In genomic region chr3:101255441-101255840, GRCh38 we compare ENCODE assay signal across 23 cellular contexts.
DNase-seq lines count a peak whose midpoint lies in the region; ATAC-seq, FAIRE-seq and TF ChIP-seq lines count a peak whose summit lies in the region.
"Had no signal": no experiment of that assay in that cellular context is flagged by ENCODE, and none has a peak within 500 bp of the region (broad histone marks: within the 10 kb centered on the region; RNA-seq: fewer than 3 reads in every experiment).

No MANE protein-coding gene starts in this region.

- H3K4me1 Mint-ChIP-seq in nephron: peaks cover 52% of the 10 kb centered on the region
- no peaks in the 10 kb centered on the region for H3K4me1 Mint-ChIP-seq in CD8-positive, alpha-beta T cell (ENCODE audit: low read depth)
- no peaks in the 10 kb centered on the region for H3K4me1 Mint-ChIP-seq in activated CD4-positive, alpha-beta T cell treated with anti-CD3 and anti-CD28 coated beads, Interleukin-2, amount 10 ng/mL, durations not matched to agents 24 days and 14 days
- H3K4me1 Mint-ChIP-seq: CD14-positive monocyte had no signal

- no peak overlapping the region for H3K4me3 Mint-ChIP-seq in nephron
- no peak overlapping the region for H3K4me3 Mint-ChIP-seq in CD8-positive, alpha-beta T cell
- H3K4me3 Mint-ChIP-seq in activated CD4-positive, alpha-beta T cell treated with anti-CD3 and anti-CD28 coated beads, Interleukin-2, amount 10 ng/mL, durations not matched to agents 24 days and 14 days: no peak overlapping the region
- H3K4me3 Mint-ChIP-seq: CD14-positive monocyte; CD4-positive, alpha-beta T cell; GM23338; H9 had no signal

- no peaks in the 10 kb centered on the region for H3K9me1 ChIP-seq in K562 (ENCODE audit: control insufficient read depth, insufficient read depth, low read length)

- H3K4me2 ChIP-seq in K562 (ENCODE audit: insufficient read depth, low read length): no peak overlapping the region
- H3K4me2 ChIP-seq: BLaER1 treated with 17β-estradiol and CSF1 and Interleukin-3, amounts not matched to agents 10 nM and 100 nM; GM23338 had no signal

- H3K79me2 ChIP-seq in K562 (ENCODE audit: control insufficient read depth, insufficient read depth, low read length): no peaks in the 10 kb centered on the region

- CTCF ChIA-PET in K562 (lab: Yijun Ruan, JAX; ENCODE audit: low intra/inter-chr PET ratio): no interaction called here
- CTCF ChIA-PET in CD8-positive, alpha-beta T cell (lab: Charles Lee): no interaction called here

- no peak overlapping the region for H3K27ac ChIP-seq in K562 (ENCODE audit: extremely low read depth, low read depth, low read length)
- H3K27ac ChIP-seq in CD8-positive, alpha-beta T cell (ENCODE audit: low read depth, low read length): no peak overlapping the region
- H3K27ac ChIP-seq: 22Rv1; BLaER1 treated with 17β-estradiol and CSF1 and Interleukin-3, amounts not matched to agents 10 nM and 100 nM had no signal

- DNase-seq in DMS53 (lab: John Stamatoyannopoulos, UW) (peak; percentile 24), DMS53 treated with DMSO at 0.1 percent for 48 hours (lab: John Stamatoyannopoulos, UW; ENCODE audit: unreplicated experiment) (no peak), NCI-H82 treated with DMSO at 0.1 percent for 48 hours (lab: John Stamatoyannopoulos, UW; ENCODE audit: unreplicated experiment) (peak; percentile 99), K562 (ENCODE audit: extremely low read depth in 1 of 4, low spot score in 3 of 4) (no peak), NCI-H1694 (lab: John Stamatoyannopoulos, UW) (no peak)
- no peak for DNase-seq in CD8-positive, alpha-beta T cell
- DNase-seq in activated CD4-positive, alpha-beta T cell treated with anti-CD3 and anti-CD28 coated beads, Interleukin-2, amount 10 ng/mL, durations not matched to agents 24 days and 14 days: no peak
- DNase-seq: BE2C; Calu3; CD4-positive, alpha-beta T cell; COR-L47; DMS 273 treated with DMSO at 0.1 percent for 48 hours; DND-41; H9 had no signal

- no peaks in the 10 kb centered on the region for H3K27me3 ChIP-seq in K562 (ENCODE audit: control insufficient read depth in 2 of 2, insufficient read depth in 2 of 2, low read length in 2 of 2)
- no peaks in the 10 kb centered on the region for H3K27me3 ChIP-seq in CD8-positive, alpha-beta T cell (ENCODE audit: insufficient read depth, low read length)
- H3K27me3 ChIP-seq: BE2C; BLaER1 treated with 17β-estradiol and CSF1 and Interleukin-3, amounts not matched to agents 10 nM and 100 nM had no signal

- no peak for TF ChIP-seq POLR2A in K562 (conservative IDR thresholded peaks at IDR 0.05)

- H4K20me1 ChIP-seq in K562 (replicated peaks; ENCODE audit: control insufficient read depth, insufficient read depth, low read length): no peaks in the 10 kb centered on the region
- H4K20me1 ChIP-seq: BLaER1 treated with 17β-estradiol and CSF1 and Interleukin-3, amounts not matched to agents 10 nM and 100 nM had no signal

- no peak overlapping the region for H2AFZ ChIP-seq in K562 (ENCODE audit: low read depth, low read length)
- H2AFZ ChIP-seq: GM23338 had no signal

- H3K9me3 ChIP-seq in K562 (replicated peaks; ENCODE audit: control insufficient read depth, insufficient read depth, low read depth, low read length): no peaks in the 10 kb centered on the region
- H3K9me3 ChIP-seq in CD8-positive, alpha-beta T cell (ENCODE audit: low read length): no peaks in the 10 kb centered on the region
- H3K9me3 ChIP-seq: BE2C; BLaER1 treated with 17β-estradiol and CSF1 and Interleukin-3, amounts not matched to agents 10 nM and 100 nM had no signal

- no peaks in the 10 kb centered on the region for H3K9me3 Mint-ChIP-seq in nephron
- H3K9me3 Mint-ChIP-seq in CD8-positive, alpha-beta T cell: no peaks in the 10 kb centered on the region
- H3K9me3 Mint-ChIP-seq in activated CD4-positive, alpha-beta T cell treated with anti-CD3 and anti-CD28 coated beads, Interleukin-2, amount 10 ng/mL, durations not matched to agents 24 days and 14 days: no peaks in the 10 kb centered on the region
- H3K9me3 Mint-ChIP-seq: CD4-positive, alpha-beta T cell; GM23338; H9 had no signal

- in situ Hi-C loops in K562 (cut with MboI): no loop called here

- H3K4me3 ChIP-seq in K562: no peak overlapping the region
- no peak overlapping the region for H3K4me3 ChIP-seq in CD8-positive, alpha-beta T cell (ENCODE audit: low read depth, low read length)
- H3K4me3 ChIP-seq: BLaER1 treated with 17β-estradiol and CSF1 and Interleukin-3, amounts not matched to agents 10 nM and 100 nM; GM23338 had no signal

- no peak for ATAC-seq in K562
- no peak for ATAC-seq in CD8-positive, alpha-beta T cell
- ATAC-seq: GM23338, HCT116 had no signal

- H3K36me3 ChIP-seq in K562 (ENCODE audit: control insufficient read depth, insufficient read depth, low read length): no peaks in the 10 kb centered on the region
- no peaks in the 10 kb centered on the region for H3K36me3 ChIP-seq in CD8-positive, alpha-beta T cell (ENCODE audit: insufficient read depth, low read length)
- H3K36me3 ChIP-seq: BE2C had no signal

- intact Hi-C loops in K562 (cut with micrococcal nuclease): no loop called here
- intact Hi-C loops in CD8-positive, alpha-beta T cell (cut with DNase I, micrococcal nuclease): no loop called here
- intact Hi-C loops in activated CD4-positive, alpha-beta T cell treated with anti-CD3 and anti-CD28 coated beads, Interleukin-2, amount 10 ng/mL, durations not matched to agents 24 days and 14 days (cut with micrococcal nuclease): no loop called here

- no peaks in the 10 kb centered on the region for H3K4me1 ChIP-seq in K562 (replicated peaks in 1 of 2; ENCODE audit: control insufficient read depth in 2 of 2, insufficient read depth in 2 of 2, low read length in 2 of 2)
- H3K4me1 ChIP-seq in CD8-positive, alpha-beta T cell (ENCODE audit: insufficient read depth, low read length): no peaks in the 10 kb centered on the region
- H3K4me1 ChIP-seq: BE2C; BLaER1 treated with 17β-estradiol and CSF1 and Interleukin-3, amounts not matched to agents 10 nM and 100 nM had no signal

- peak overlapping the region; percentile 91 to 96 (median 92) for H3K27ac Mint-ChIP-seq in nephron
- no peak overlapping the region for H3K27ac Mint-ChIP-seq in CD8-positive, alpha-beta T cell
- no peak overlapping the region for H3K27ac Mint-ChIP-seq in activated CD4-positive, alpha-beta T cell treated with anti-CD3 and anti-CD28 coated beads, Interleukin-2, amount 10 ng/mL, durations not matched to agents 24 days and 14 days
- H3K27ac Mint-ChIP-seq: CD14-positive monocyte; CD4-positive, alpha-beta T cell; GM23338 had no signal

- WGBS in K562 (ENCODE audit: insufficient coverage, low coverage, missing lambda C conversion rate): 20% methylated on average over 2 of the region's 2 CpGs

- no peaks in the 10 kb centered on the region for H3K36me3 Mint-ChIP-seq in nephron (ENCODE audit: low read depth)
- peaks cover 14% of the 10 kb centered on the region for H3K36me3 Mint-ChIP-seq in CD8-positive, alpha-beta T cell
- no peaks in the 10 kb centered on the region for H3K36me3 Mint-ChIP-seq in activated CD4-positive, alpha-beta T cell treated with anti-CD3 and anti-CD28 coated beads, Interleukin-2, amount 10 ng/mL, durations not matched to agents 24 days and 14 days (ENCODE audit: low read depth)
- H3K36me3 Mint-ChIP-seq: CD14-positive monocyte had no signal

- TF ChIP-seq RAD21 in K562 (CRISPR knock-in tag; conservative IDR thresholded peaks at IDR 0.05 in 1 of 2, IDR thresholded peaks at IDR 0.05 in 1 of 2): no peak

- no peak for FAIRE-seq in K562 (lab: Jason Lieb, UNC)
- FAIRE-seq: A204.1, G401.6, GM12892 had no signal

- no peak overlapping the region for H3K9ac ChIP-seq in K562 (ENCODE audit: insufficient read depth in 1 of 2, low read depth in 2 of 2, low read length in 2 of 2)
- H3K9ac ChIP-seq: BLaER1 treated with 17β-estradiol and CSF1 and Interleukin-3, amounts not matched to agents 10 nM and 100 nM had no signal

- no TSS peak for BruUV-seq in K562 (replicated peaks; lab: Mats Ljungman, UMichigan)

- POLR2A ChIA-PET in K562 (lab: Yijun Ruan, JAX): no interaction called here
- POLR2A ChIA-PET in CD8-positive, alpha-beta T cell (lab: Charles Lee): no interaction called here

- H3K27me3 Mint-ChIP-seq in nephron (ENCODE audit: low read depth): no peaks in the 10 kb centered on the region
- no peaks in the 10 kb centered on the region for H3K27me3 Mint-ChIP-seq in CD8-positive, alpha-beta T cell (ENCODE audit: low read depth)
- H3K27me3 Mint-ChIP-seq in activated CD4-positive, alpha-beta T cell treated with anti-CD3 and anti-CD28 coated beads, Interleukin-2, amount 10 ng/mL, durations not matched to agents 24 days and 14 days: no peaks in the 10 kb centered on the region
- H3K27me3 Mint-ChIP-seq: CD4-positive, alpha-beta T cell had no signal

- no peak for TF ChIP-seq CTCF in K562 (IDR thresholded peaks at IDR 0.05 in 2 of 3, conservative IDR thresholded peaks at IDR 0.05 in 1 of 3; ENCODE audit: insufficient read depth in 2 of 3, low read depth in 1 of 3, low read length in 3 of 3)
- no peak for TF ChIP-seq CTCF in nephron (IDR thresholded peaks at IDR 0.05; ENCODE audit: unreplicated experiment in 3 of 3)
- no peak for TF ChIP-seq CTCF in CD8-positive, alpha-beta T cell (IDR thresholded peaks at IDR 0.05)

- TF ChIP-seq EP300 in K562 (IDR thresholded peaks at IDR 0.05; ENCODE audit: low read length): no peak

TF ChIP-seq in K562, 482 proteins besides CTCF, POLR2A, EP300 and RAD21 (continues in another document):
- TF ChIP-seq PURB (CRISPR knock-in tag; IDR thresholded peaks at IDR 0.05; ENCODE audit: low read depth) (no peak), MLLT1 (IDR thresholded peaks at IDR 0.05) (no peak), NFATC3 (IDR thresholded peaks at IDR 0.05) (no peak), HMBOX1 (IDR thresholded peaks at IDR 0.05) (no peak)

Comparison
In these comparisons a context has a peak if more than half of its experiments do, and no peak if none do; other contexts are left out.
1. DNase-seq: peak in DMS53 (single experiment) and NCI-H82 treated with DMSO at 0.1 percent for 48 hours (single experiment); none in DMS53 treated with DMSO at 0.1 percent for 48 hours (single experiment), K562 (0 of 4), NCI-H1694 (single experiment), CD8-positive, alpha-beta T cell (0 of 7) and activated CD4-positive, alpha-beta T cell treated with anti-CD3 and anti-CD28 coated beads, Interleukin-2, amount 10 ng/mL, durations not matched to agents 24 days and 14 days (single experiment).
2. H3K27ac Mint-ChIP-seq: peak in nephron (3 of 3); none in CD8-positive, alpha-beta T cell (single experiment) and activated CD4-positive, alpha-beta T cell treated with anti-CD3 and anti-CD28 coated beads, Interleukin-2, amount 10 ng/mL, durations not matched to agents 24 days and 14 days (single experiment).